8 cellular contexts compared by ENCODE assay signal in genomic region chr19:5340637-5341447, GRCh38. TPM values are rescaled to one million over a fixed set of nuclear protein-coding genes. Genes with fewer than 3 reads are reported as not detected.
DNase-seq lines count a peak whose midpoint lies in the region; ATAC-seq and TF ChIP-seq lines count a peak whose summit lies in the region.

TSS of gene PTPRS (minus strand) at chr19:5340812. CDS start at chr19:5286140, 54,672 bp downstream.

- peaks cover 5 to 97% (median 56%) of the 10 kb centered on the region in 7 donors for H3K27me3 ChIP-seq in spleen (replicated peaks in 1 of 7)

- H3K4me3 ChIP-seq in spleen = peak within 1 kb of the TSS; percentile 34 to 72 (median 46)

- TF ChIP-seq POLR2A in GM18505 (IDR thresholded peaks at IDR 0.05; ENCODE audit: borderline replicate concordance, extremely low read depth, insufficient read depth, insufficient read length) = no peak
- TF ChIP-seq POLR2A in spleen (IDR thresholded peaks at IDR 0.05) = no peak

- ATAC-seq in GM18505 (IDR thresholded peaks at IDR 0.05; ENCODE audit: unreplicated experiment) (peak; percentile 43), GM18907 (IDR thresholded peaks at IDR 0.05; ENCODE audit: unreplicated experiment) (no peak)

- no peak within 1 kb of the TSS for H3K27ac ChIP-seq in spleen

- H3K4me1 ChIP-seq in spleen = peaks cover 8 to 34% (median 21%) of the 10 kb centered on the region in 6 donors

- 7 to 15% (median 7%) methylated on average over 39 to 81 of the region's 81 CpGs for WGBS in spleen, 5 donors

- no peaks in the 10 kb centered on the region for H3K9me3 ChIP-seq in spleen

- DNase-seq in NCI-H2029 (lab: John Stamatoyannopoulos, UW) = peak; percentile 86
- DNase-seq in activated CD4-positive, CD25-positive, alpha-beta regulatory T cell treated with anti-CD3 and anti-CD28 coated beads, Interleukin-2, amount 50 U/mL, for 16 hours (ENCODE audit: low read depth, low spot score) = peak; percentile 6
- DNase-seq in central memory CD4-positive, alpha-beta T cell = peak; percentile 40
- DNase-seq in iris pigment epithelial cell (ENCODE audit: low read depth) = peak; percentile 83
- peak; percentile 82 for DNase-seq in spleen
- DNase-seq in KG1 (lab: John Stamatoyannopoulos, UW) = no peak

- intact Hi-C loops in spleen (cut with DNase I; ENCODE audit: low total_unique reads) = no loop called here

- H3K36me3 ChIP-seq in spleen = no peaks in the 10 kb centered on the region

- TF ChIP-seq CTCF in spleen (IDR thresholded peaks at IDR 0.05 in 8 of 11, conservative IDR thresholded peaks at IDR 0.05 in 3 of 11) = no peak

RNA-seq across cellular contexts. Expression of gene PTPRS, which starts in this region (rescaled TPM):
- 10 to 100 TPM; 33.4 to 77.9 (median 47.1) TPM for total RNA-seq in spleen
- 1 to 10 TPM; 1.2 to 4.8 (median 1.9) TPM for polyA plus RNA-seq in spleen
